ENCODE assay signal across 1 cellular context in the genomic region with DNA sequence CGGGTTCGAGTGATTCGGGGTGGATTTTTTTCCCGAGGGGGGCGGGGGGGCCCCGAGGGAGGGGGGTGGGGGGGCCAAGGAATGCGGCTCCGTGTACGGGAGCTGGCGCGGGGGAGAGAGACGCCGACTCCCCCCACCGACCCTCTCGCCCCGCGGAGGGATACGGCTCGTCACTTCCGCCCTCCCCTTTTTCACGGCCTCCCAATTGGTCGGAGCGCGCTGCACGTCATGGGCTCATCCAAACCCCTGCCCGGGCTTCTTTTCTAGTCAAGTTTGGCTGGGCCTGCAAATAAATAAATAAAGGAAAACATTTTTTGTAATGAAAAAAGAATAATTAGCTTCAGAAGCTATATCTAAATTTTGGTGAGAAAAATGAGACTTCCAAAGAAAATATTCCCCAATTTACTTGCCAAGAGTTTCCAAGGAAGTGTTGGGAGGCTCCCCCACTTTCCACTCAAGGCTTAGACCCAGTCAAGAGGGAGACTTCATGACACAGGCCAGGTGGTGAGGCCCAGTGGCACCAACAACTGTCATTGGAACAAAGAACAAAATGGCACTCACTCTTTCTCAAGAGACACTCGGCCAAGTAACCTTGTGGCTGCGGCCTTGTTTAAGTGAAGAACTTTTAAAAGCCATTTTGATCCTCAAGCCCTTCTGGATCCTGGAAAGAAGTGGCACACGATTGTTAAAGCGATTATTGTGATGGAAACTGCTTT.
TF ChIP-seq lines count a peak whose summit lies in the region.

A gene with protein sequence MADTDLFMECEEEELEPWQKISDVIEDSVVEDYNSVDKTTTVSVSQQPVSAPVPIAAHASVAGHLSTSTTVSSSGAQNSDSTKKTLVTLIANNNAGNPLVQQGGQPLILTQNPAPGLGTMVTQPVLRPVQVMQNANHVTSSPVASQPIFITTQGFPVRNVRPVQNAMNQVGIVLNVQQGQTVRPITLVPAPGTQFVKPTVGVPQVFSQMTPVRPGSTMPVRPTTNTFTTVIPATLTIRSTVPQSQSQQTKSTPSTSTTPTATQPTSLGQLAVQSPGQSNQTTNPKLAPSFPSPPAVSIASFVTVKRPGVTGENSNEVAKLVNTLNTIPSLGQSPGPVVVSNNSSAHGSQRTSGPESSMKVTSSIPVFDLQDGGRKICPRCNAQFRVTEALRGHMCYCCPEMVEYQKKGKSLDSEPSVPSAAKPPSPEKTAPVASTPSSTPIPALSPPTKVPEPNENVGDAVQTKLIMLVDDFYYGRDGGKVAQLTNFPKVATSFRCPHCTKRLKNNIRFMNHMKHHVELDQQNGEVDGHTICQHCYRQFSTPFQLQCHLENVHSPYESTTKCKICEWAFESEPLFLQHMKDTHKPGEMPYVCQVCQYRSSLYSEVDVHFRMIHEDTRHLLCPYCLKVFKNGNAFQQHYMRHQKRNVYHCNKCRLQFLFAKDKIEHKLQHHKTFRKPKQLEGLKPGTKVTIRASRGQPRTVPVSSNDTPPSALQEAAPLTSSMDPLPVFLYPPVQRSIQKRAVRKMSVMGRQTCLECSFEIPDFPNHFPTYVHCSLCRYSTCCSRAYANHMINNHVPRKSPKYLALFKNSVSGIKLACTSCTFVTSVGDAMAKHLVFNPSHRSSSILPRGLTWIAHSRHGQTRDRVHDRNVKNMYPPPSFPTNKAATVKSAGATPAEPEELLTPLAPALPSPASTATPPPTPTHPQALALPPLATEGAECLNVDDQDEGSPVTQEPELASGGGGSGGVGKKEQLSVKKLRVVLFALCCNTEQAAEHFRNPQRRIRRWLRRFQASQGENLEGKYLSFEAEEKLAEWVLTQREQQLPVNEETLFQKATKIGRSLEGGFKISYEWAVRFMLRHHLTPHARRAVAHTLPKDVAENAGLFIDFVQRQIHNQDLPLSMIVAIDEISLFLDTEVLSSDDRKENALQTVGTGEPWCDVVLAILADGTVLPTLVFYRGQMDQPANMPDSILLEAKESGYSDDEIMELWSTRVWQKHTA (N-terminal part only) (minus strand): TSS at position 164 of the 716 bp plus-strand sequence. CDS start 17,290 bp downstream, outside the sequence.

TF ChIP-seq in WTC11, 78 proteins besides CTCF, POLR2A, EP300 and RAD21 (continued from another document):
- TF ChIP-seq TEAD1 (CRISPR knock-in tag; IDR thresholded peaks at IDR 0.05) (no peak), OVOL2 (CRISPR knock-in tag; IDR thresholded peaks at IDR 0.05; ENCODE audit: borderline replicate concordance) (no peak), CREM (CRISPR knock-in tag; IDR thresholded peaks at IDR 0.05) (peak; percentile 87; the same call in 1 of the 2 replicates), IRF2 (CRISPR knock-in tag; IDR thresholded peaks at IDR 0.05; ENCODE audit: borderline replicate concordance, low read depth) (no peak), NFE2L1 (CRISPR knock-in tag; IDR thresholded peaks at IDR 0.05) (no peak), MYBL2 (CRISPR knock-in tag; IDR thresholded peaks at IDR 0.05) (0 out of 2 replicates have a peak, but pooled peaks have one; percentile 26), ETV6 (CRISPR knock-in tag; IDR thresholded peaks at IDR 0.05) (no peak), GRHL2 (CRISPR knock-in tag; IDR thresholded peaks at IDR 0.05; ENCODE audit: insufficient replicate concordance, severe bottlenecking) (no peak), MLX (CRISPR knock-in tag; IDR thresholded peaks at IDR 0.05) (no peak), TCF7 (CRISPR knock-in tag; IDR thresholded peaks at IDR 0.05; ENCODE audit: low read depth) (no peak), FOXK1 (CRISPR knock-in tag; IDR thresholded peaks at IDR 0.05) (0 out of 2 replicates have a peak, but pooled peaks have one; percentile 41), NFYB (CRISPR knock-in tag; conservative IDR thresholded peaks at IDR 0.05; ENCODE audit: low read depth) (peak; percentile 80), ZNF532 (CRISPR knock-in tag; IDR thresholded peaks at IDR 0.05; ENCODE audit: borderline replicate concordance) (no peak), SP1 (CRISPR knock-in tag; conservative IDR thresholded peaks at IDR 0.05) (peak; percentile 60; the same call in 1 of the 2 replicates), PRRX2 (CRISPR knock-in tag; IDR thresholded peaks at IDR 0.05) (peak; percentile 52; the same call in 1 of the 2 replicates)
- TF ChIP-seq, protein P1, sequence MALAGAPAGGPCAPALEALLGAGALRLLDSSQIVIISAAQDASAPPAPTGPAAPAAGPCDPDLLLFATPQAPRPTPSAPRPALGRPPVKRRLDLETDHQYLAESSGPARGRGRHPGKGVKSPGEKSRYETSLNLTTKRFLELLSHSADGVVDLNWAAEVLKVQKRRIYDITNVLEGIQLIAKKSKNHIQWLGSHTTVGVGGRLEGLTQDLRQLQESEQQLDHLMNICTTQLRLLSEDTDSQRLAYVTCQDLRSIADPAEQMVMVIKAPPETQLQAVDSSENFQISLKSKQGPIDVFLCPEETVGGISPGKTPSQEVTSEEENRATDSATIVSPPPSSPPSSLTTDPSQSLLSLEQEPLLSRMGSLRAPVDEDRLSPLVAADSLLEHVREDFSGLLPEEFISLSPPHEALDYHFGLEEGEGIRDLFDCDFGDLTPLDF (CRISPR knock-in tag; IDR thresholded peaks at IDR 0.05) = no peak
- TF ChIP-seq, protein P2, sequence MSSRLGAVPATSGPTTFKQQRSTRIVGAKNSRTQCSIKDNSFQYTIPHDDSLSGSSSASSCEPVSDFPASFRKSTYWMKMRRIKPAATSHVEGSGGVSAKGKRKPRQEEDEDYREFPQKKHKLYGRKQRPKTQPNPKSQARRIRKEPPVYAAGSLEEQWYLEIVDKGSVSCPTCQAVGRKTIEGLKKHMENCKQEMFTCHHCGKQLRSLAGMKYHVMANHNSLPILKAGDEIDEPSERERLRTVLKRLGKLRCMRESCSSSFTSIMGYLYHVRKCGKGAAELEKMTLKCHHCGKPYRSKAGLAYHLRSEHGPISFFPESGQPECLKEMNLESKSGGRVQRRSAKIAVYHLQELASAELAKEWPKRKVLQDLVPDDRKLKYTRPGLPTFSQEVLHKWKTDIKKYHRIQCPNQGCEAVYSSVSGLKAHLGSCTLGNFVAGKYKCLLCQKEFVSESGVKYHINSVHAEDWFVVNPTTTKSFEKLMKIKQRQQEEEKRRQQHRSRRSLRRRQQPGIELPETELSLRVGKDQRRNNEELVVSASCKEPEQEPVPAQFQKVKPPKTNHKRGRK (CRISPR knock-in tag; IDR thresholded peaks at IDR 0.05; ENCODE audit: borderline replicate concordance) = no peak
